ENCODE assay signal across 8 cellular contexts in the genomic region with DNA sequence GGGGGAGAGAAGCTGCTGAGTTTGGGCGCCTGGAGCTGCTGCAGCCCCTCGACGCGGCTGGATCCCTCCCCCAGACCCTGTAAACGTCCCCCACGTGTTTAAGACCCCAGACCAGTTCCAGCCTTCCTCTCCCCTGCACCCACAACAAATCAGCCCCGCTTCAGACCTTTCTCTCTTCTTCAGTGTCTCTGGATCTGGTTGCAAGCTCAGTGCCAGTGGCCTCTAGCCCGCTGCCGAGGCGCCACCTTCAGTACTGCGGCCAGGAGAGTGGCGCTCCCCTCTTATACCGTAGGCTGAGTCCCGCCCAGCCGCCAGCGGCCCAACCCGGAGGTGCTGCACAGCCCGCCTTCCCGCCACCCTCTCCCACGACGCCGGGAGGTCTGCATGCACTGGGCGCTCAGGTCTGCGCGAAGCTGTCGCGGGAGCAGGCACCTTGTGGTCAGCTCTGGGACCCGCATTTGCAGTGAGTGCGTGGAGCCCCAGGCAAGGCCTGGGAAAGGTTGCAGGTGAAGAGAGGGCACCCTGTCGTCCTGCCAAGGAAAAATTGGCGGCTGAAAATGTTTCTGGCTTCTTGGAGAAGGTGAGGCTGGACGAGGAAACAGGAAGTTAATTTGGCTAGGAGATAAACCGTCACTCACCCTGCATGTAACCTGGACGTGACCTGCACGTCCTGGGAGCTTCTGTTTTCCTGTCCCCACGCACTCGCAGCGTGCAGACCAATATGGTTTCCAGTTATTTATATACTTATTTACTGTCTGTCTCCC. TPM values are rescaled to one million over a fixed set of nuclear protein-coding genes. Genes with fewer than 3 reads are reported as not detected.
DNase-seq lines count a peak whose midpoint lies in the region; ATAC-seq and TF ChIP-seq lines count a peak whose summit lies in the region.

A gene with protein sequence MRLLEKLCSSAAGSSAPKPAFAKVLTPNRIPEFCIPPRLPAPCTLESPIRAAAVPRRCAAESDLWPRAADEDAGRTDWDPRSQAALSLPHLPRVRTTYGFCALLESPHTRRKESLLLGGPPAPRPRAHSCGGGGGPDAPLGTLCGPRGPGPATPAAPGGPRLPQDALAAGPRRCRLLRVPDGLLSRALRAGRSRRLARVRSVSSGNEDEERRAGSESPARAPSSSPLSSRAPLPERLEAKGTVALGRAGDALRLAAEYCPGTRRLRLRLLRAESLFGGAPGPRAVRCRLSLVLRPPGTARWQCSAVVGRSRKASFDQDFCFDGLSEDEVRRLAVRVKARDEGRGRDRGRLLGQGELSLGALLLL (minus strand): TSS at position 257 of the 764 bp plus-strand sequence. CDS start 301 bp downstream, outside the sequence.

- POLR2A ChIA-PET in RWPE1 (lab: Yijun Ruan, JAX; ENCODE audit: low non-redundant PET) = no interaction called here

- H3K4me3 ChIP-seq in duodenal mucosa (ENCODE audit: low read depth in 1 of 2, low read length in 2 of 2) (peak within 1 kb of the TSS; percentile 69 to 73), thoracic aorta (peak within 1 kb of the TSS; percentile 65)

- H3K9me3 ChIP-seq in duodenal mucosa (ENCODE audit: control insufficient read depth in 1 of 2, low read length in 2 of 2) (no peaks in the 10 kb centered on the region), thoracic aorta (no peaks in the 10 kb centered on the region)

- H3K27me3 ChIP-seq in duodenal mucosa (ENCODE audit: control insufficient read depth in 1 of 2, insufficient read depth in 2 of 2, low read length in 2 of 2) = peaks cover 0 to 3% of the 10 kb centered on the region in 2 donors
- no peaks in the 10 kb centered on the region for H3K27me3 ChIP-seq in thoracic aorta (replicated peaks; ENCODE audit: insufficient read depth)

- DNase-seq in EL (peak; percentile 6), SW480 (ENCODE audit: low spot score) (peak; percentile 11), mesenteric fat pad (ENCODE audit: low spot score) (peak; percentile 92), thoracic aorta (ENCODE audit: low spot score) (no peak), RWPE1 (ENCODE audit: low spot score) (no peak), NCI-H1694 (lab: John Stamatoyannopoulos, UW) (no peak)

- H3K36me3 ChIP-seq in duodenal mucosa (ENCODE audit: control insufficient read depth in 1 of 2, insufficient read depth in 2 of 2, low read length in 2 of 2) (no peaks in the 10 kb centered on the region), thoracic aorta (no peaks in the 10 kb centered on the region)

- TF ChIP-seq CTCF in thoracic aorta (IDR thresholded peaks at IDR 0.05) = no peak
- TF ChIP-seq CTCF in RWPE1 (conservative IDR thresholded peaks at IDR 0.05; ENCODE audit: low read depth) = no peak

- CTCF ChIA-PET in RWPE1 (lab: Yijun Ruan, JAX) = interaction anchor here (0.9 to 1.2 kb wide), 2 partner anchors 98 to 141 kb away, joined by 3 read pairs; no protein-coding TSS in a partner anchor

- ATAC-seq in thoracic aorta (ENCODE audit: insufficient number of reproducible peaks, low FRiP score, low read depth) = no peak
- no peak for ATAC-seq in HG02981 (IDR thresholded peaks at IDR 0.05; ENCODE audit: unreplicated experiment)

- H3K27ac ChIP-seq in duodenal mucosa (ENCODE audit: low read depth, low read length) (no peak within 1 kb of the TSS), thoracic aorta (no peak within 1 kb of the TSS), RWPE1 (no peak within 1 kb of the TSS)

- peaks cover 8 to 10% of the 10 kb centered on the region in 2 donors for H3K4me1 ChIP-seq in duodenal mucosa (ENCODE audit: control insufficient read depth in 1 of 2, insufficient read depth in 2 of 2, low read length in 2 of 2)
- peaks cover 0 to 13% of the 10 kb centered on the region in 2 donors for H3K4me1 ChIP-seq in thoracic aorta (ENCODE audit: control insufficient read depth in 1 of 2, low read depth in 2 of 2)

- H3K9ac ChIP-seq in duodenal mucosa (ENCODE audit: low read depth in 1 of 2, low read length in 2 of 2) = peak within 1 kb of the TSS in 1 of 2 donors; percentile 52

RNA-seq across cellular contexts. Expression of the gene that starts here (rescaled TPM):
- total RNA-seq in mesenteric fat pad (12.1 TPM), thoracic aorta (10 to 100 TPM in 1 of 2 donors, 1 to 10 TPM in 1; 8.0 to 42.1 TPM)

Comparison
In these comparisons a context has a peak if more than half of its experiments do, and no peak if none do; other contexts are left out.
1. DNase-seq: peak in EL (single experiment), SW480 (single experiment) and mesenteric fat pad (single experiment); none in thoracic aorta (single experiment), RWPE1 (single experiment) and NCI-H1694 (single experiment).